In genomic region chr11:57116654-57117053, GRCh38 we compare ENCODE assay signal across 8 cellular contexts.
DNase-seq lines count a peak whose midpoint lies in the region; ATAC-seq and TF ChIP-seq lines count a peak whose summit lies in the region.

No MANE protein-coding gene starts in this region.

- CTCF ChIA-PET in PC-3 (lab: Charles Lee): interaction anchor here (1.4 kb wide), 1 partner anchor 133 kb away, joined by 9 read pairs; no protein-coding TSS in a partner anchor

- H4K20me1 ChIP-seq in PC-3 (ENCODE audit: low read length): no peaks in the 10 kb centered on the region
- no peaks in the 10 kb centered on the region for H4K20me1 ChIP-seq in osteoblast (ENCODE audit: insufficient read depth, low read length)

- H3K9me3 ChIP-seq in PC-3 (ENCODE audit: low read length) (no peaks in the 10 kb centered on the region), osteoblast (ENCODE audit: low read depth, low read length) (no peaks in the 10 kb centered on the region)

- H3K27me3 ChIP-seq in PC-3 (ENCODE audit: low read length): peaks cover 20% of the 10 kb centered on the region
- H3K27me3 ChIP-seq in osteoblast (ENCODE audit: insufficient read depth, low read length): peaks cover 19% of the 10 kb centered on the region

- intact Hi-C loops in PC-3 (cut with micrococcal nuclease): loop anchor here (1.0 to 5.0 kb wide), 3 partner anchors 133 to 274 kb away; no protein-coding TSS in a partner anchor

- POLR2A ChIA-PET in PC-3 (lab: Charles Lee; ENCODE audit: unreplicated experiment): no interaction called here

- no peaks in the 10 kb centered on the region for H3F3A ChIP-seq in PC-3 (ENCODE audit: low read length, unreplicated experiment)

- DNase-seq in GM03348 (ENCODE audit: low spot score) (peak; percentile 20), PC-3 (peak; percentile 69), fibroblast of gingiva (ENCODE audit: low read depth) (peak; percentile 46), osteoblast (ENCODE audit: insufficient read length, low spot score, missing footprints) (peak; percentile 22)

- peak; percentile 75 for TF ChIP-seq CTCF in 22Rv1 (IDR thresholded peaks at IDR 0.05)
- TF ChIP-seq CTCF in PC-3 (conservative IDR thresholded peaks at IDR 0.05; ENCODE audit: low read depth, low read length): peak; percentile 83
- peak; percentile 57 for TF ChIP-seq CTCF in osteoblast (IDR thresholded peaks at IDR 0.05; ENCODE audit: extremely low read depth, low read depth, low read length)

- H3K9ac ChIP-seq in PC-3 (ENCODE audit: low read length): no peak overlapping the region

- H3K4me3 ChIP-seq in PC-3 (ENCODE audit: low read length): no peak overlapping the region
- H3K4me3 ChIP-seq in osteoblast (ENCODE audit: insufficient read depth, low read length): no peak overlapping the region

- H3K36me3 ChIP-seq in PC-3 (ENCODE audit: low read depth, low read length): no peaks in the 10 kb centered on the region
- no peaks in the 10 kb centered on the region for H3K36me3 ChIP-seq in osteoblast (ENCODE audit: insufficient read depth, low read length)

- H3K27ac ChIP-seq in 22Rv1: no peak overlapping the region
- H3K27ac ChIP-seq in PC-3 (ENCODE audit: low read length): no peak overlapping the region
- H3K27ac ChIP-seq in osteoblast (ENCODE audit: low read depth, low read length): no peak overlapping the region

- BruUV-seq in PC-3 (replicated peaks; lab: Mats Ljungman, UMichigan): no TSS peak

- H3K4me2 ChIP-seq in PC-3 (ENCODE audit: low read length) (no peak overlapping the region), osteoblast (ENCODE audit: insufficient read depth, low read length) (no peak overlapping the region)

- peak; percentile 83 for ATAC-seq in HG03442 (IDR thresholded peaks at IDR 0.05; ENCODE audit: unreplicated experiment)
- ATAC-seq in PC-3: peak; percentile 83
- no peak for ATAC-seq in GM18873 (IDR thresholded peaks at IDR 0.05; ENCODE audit: low FRiP score, unreplicated experiment)
- ATAC-seq in HG03025 (IDR thresholded peaks at IDR 0.05; ENCODE audit: low FRiP score, unreplicated experiment): no peak

- no peaks in the 10 kb centered on the region for H3K9me2 ChIP-seq in PC-3 (replicated peaks; ENCODE audit: low read length)

- H2AFZ ChIP-seq in PC-3 (ENCODE audit: low read length) (no peak overlapping the region), osteoblast (ENCODE audit: low read length) (no peak overlapping the region)

- H3K79me2 ChIP-seq in PC-3 (ENCODE audit: low read length): no peaks in the 10 kb centered on the region
- H3K79me2 ChIP-seq in osteoblast (ENCODE audit: insufficient read depth, low read length): no peaks in the 10 kb centered on the region

- no peaks in the 10 kb centered on the region for H3K4me1 ChIP-seq in PC-3 (ENCODE audit: insufficient read depth, low read length)
- no peaks in the 10 kb centered on the region for H3K4me1 ChIP-seq in osteoblast (ENCODE audit: insufficient read depth, low read length)

Comparison
In these comparisons a context has a peak if more than half of its experiments do, and no peak if none do; other contexts are left out.
1. ATAC-seq: peak in HG03442 (single experiment) and PC-3 (single experiment); none in GM18873 (single experiment) and HG03025 (single experiment).
2. Peak in every context shown above with its lines, with median percentiles within 50 percentile points of each other: CTCF ChIP-seq and DNase-seq.